ENCODE assay signal across 1 cellular context in the genomic region with DNA sequence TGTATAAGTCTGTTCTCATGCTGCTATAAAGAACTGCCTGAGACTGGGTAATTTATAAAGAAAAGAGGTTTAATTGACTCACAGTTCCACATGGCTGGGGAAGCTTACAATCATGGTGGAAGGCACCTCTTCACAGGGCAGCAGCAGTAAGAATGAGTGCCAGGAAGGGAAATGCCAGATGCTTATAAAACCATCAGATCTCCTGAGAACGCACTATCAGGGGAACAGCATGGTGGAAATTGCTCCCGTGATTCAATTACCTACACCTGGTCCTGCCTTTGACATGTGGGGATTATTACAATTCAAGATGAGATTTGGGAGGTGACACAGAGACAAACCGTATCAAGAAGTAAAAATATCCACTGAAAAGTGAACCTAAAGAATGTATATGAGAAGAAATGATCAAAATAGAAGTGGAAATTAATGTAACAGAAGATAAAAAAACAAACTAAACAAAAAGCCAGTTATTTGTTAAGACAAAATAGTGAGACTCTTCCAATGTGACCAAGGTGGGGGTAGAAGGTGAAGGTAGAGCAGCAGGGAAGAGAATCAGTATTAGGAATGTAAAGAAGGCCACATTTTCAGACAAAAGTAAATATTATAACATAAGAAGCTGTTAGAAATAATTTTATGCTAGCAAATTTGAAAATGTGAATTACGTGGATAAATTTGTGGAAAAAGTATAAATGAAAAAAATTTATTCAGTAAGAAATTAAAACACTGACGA.
TF ChIP-seq lines count a peak whose summit lies in the region.

No MANE protein-coding gene starts in this region.

TF ChIP-seq in GM23338, 12 proteins besides CTCF, POLR2A, EP300 and RAD21 (continued from another document):
- TF ChIP-seq ZNF462 (CRISPR knock-in tag; IDR thresholded peaks at IDR 0.05) (no peak), EZH2phosphoT487 (IDR thresholded peaks at IDR 0.05; ENCODE audit: unreplicated experiment) (no peak), ZNF114 (CRISPR knock-in tag; IDR thresholded peaks at IDR 0.05) (no peak)
TF ChIP-seq in GM23338: peak in this region for 0.
